Comparison of ENCODE assay signal across 8 cellular contexts in the genomic region with DNA sequence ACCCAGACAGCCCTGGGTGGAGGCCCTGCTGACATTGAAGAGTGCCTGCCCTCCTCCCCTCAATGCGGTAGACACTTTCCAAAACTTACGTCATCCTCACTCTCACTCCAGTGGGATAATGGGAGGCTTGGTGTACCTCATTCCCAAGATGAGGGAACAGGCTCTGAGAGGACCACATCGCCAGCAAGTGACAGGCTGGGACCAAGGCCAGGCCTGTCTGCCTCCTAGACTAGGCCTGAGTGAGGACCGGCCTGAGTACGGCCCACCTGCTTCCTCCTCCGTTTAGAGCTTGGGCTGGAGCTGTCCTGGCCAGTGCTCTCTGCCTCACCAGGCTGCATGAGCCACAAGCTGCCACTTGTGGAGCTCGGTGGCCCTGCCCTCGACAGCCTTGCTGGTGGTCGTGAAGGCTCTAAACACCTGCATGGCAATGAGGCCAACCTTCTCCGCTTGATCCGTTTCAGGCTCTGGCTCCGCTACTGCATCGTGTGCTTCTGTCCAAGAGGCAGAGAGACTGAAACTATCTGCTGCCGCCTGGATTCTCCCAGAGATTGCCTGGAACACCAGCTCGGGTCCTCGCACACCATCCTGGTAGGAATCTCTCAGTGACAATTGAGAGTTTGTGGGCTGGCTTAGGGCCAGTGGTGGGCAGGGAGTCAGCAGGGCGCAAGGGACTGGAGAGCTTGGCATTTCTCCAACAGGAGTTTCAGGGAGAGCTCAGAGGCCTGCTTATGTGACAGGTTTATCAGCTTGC. TPM values are rescaled to one million over a fixed set of nuclear protein-coding genes. Genes with fewer than 3 reads are reported as not detected.
DNase-seq lines count a peak whose midpoint lies in the region; ATAC-seq and TF ChIP-seq lines count a peak whose summit lies in the region.

No MANE protein-coding gene starts in this region.

- H3K4me3 ChIP-seq in cardiac muscle cell = no peak overlapping the region
- no peak overlapping the region for H3K4me3 ChIP-seq in spleen

- DNase-seq in RPMI8226 = peak; percentile 76
- peak; percentile 64 to 88 for DNase-seq in cardiac muscle cell (ENCODE audit: low read depth in 1 of 2, low spot score in 1 of 2)
- peak; percentile 64 for DNase-seq in spleen
- no peak for DNase-seq in activated CD4-positive, CD25-positive, alpha-beta regulatory T cell treated with anti-CD3 and anti-CD28 coated beads, Interleukin-2, amount 50 U/mL, for 72 hours
- DNase-seq in activated naive CD4-positive, alpha-beta T cell treated with Interleukin-2 at 50 U/mL for 16 hours = no peak

- no peak for ATAC-seq in HG03469 (IDR thresholded peaks at IDR 0.05; ENCODE audit: unreplicated experiment)
- no peak for ATAC-seq in HG02840 (IDR thresholded peaks at IDR 0.05; ENCODE audit: low FRiP score, unreplicated experiment)

- WGBS in spleen, 5 donors = 77 to 85% (median 78%) methylated on average over 15 to 17 of the region's 17 CpGs

- H3K27me3 ChIP-seq in cardiac muscle cell = no peaks in the 10 kb centered on the region
- no peaks in the 10 kb centered on the region for H3K27me3 ChIP-seq in spleen (replicated peaks in 1 of 7)

- TF ChIP-seq CTCF in cardiac muscle cell (IDR thresholded peaks at IDR 0.05; ENCODE audit: low read depth, low read length) (no peak), spleen (IDR thresholded peaks at IDR 0.05 in 8 of 11, conservative IDR thresholded peaks at IDR 0.05 in 3 of 11) (no peak)

- H3K4me1 ChIP-seq in cardiac muscle cell (ENCODE audit: low read depth) = peaks cover 15% of the 10 kb centered on the region
- H3K4me1 ChIP-seq in spleen = peaks cover 0 to 18% (median 0%) of the 10 kb centered on the region in 6 donors

- H3K36me3 ChIP-seq in cardiac muscle cell (peaks cover 7% of the 10 kb centered on the region), spleen (peaks cover 0 to 39% (median 5%) of the 10 kb centered on the region in 6 donors)

- H3K27ac ChIP-seq in cardiac muscle cell (peak overlapping the region; percentile 89), spleen (peak overlapping the region in 4 of 8 donors; percentile 18 to 41 (median 28))

- intact Hi-C loops in spleen (cut with DNase I; ENCODE audit: low total_unique reads) = no loop called here

- TF ChIP-seq POLR2A in spleen (IDR thresholded peaks at IDR 0.05) = no peak

- H3K9me3 ChIP-seq in cardiac muscle cell (ENCODE audit: low read depth) = no peaks in the 10 kb centered on the region
- H3K9me3 ChIP-seq in spleen = no peaks in the 10 kb centered on the region

- TF ChIP-seq RAD21 in Ishikawa (IDR thresholded peaks at IDR 0.05; ENCODE audit: low read depth) = no peak

- no peak for TF ChIP-seq EP300 in Ishikawa (IDR thresholded peaks at IDR 0.05; ENCODE audit: borderline replicate concordance)

TF ChIP-seq in Ishikawa, 13 proteins besides CTCF, POLR2A, EP300 and RAD21:
- TF ChIP-seq TCF12 (IDR thresholded peaks at IDR 0.05; ENCODE audit: low read depth) (no peak), TAF1 (IDR thresholded peaks at IDR 0.05; ENCODE audit: low read depth) (no peak), NFIC (IDR thresholded peaks at IDR 0.05) (peak; percentile 90), EGR1 (IDR thresholded peaks at IDR 0.05) (no peak)

RNA-seq across cellular contexts. Expression of a gene that starts 9.5 kb away (rescaled TPM):
- total RNA-seq in cardiac muscle cell (33.0 and 42.4 TPM in 2 replicates), spleen (1 to 10 TPM; 2.9 to 6.6 (median 5.3) TPM)
- polyA plus RNA-seq in cardiac muscle cell (48.4 and 58.5 TPM in 2 replicates), spleen (1 to 10 TPM; 3.4 to 6.7 (median 6.4) TPM)

RNA-seq across cellular contexts. Expression of a gene that starts 19.6 kb away (rescaled TPM):
- total RNA-seq in cardiac muscle cell = 12.0 and 20.4 TPM in 2 replicates
- polyA plus RNA-seq in cardiac muscle cell = 17.2 and 24.1 TPM in 2 replicates
- total RNA-seq in spleen = 10 to 100 TPM; 11.3 to 22.9 (median 18.4) TPM
- 10 to 100 TPM; 10.9 to 27.2 (median 15.1) TPM for polyA plus RNA-seq in spleen

RNA-seq across cellular contexts. Expression of a gene that starts 27.6 kb away (rescaled TPM):
- total RNA-seq in cardiac muscle cell (222 and 290 TPM in 2 replicates), spleen (100 to 1,000 TPM in 2 of 7 donors, 10 to 100 TPM in 5; 52.0 to 142 (median 66.3) TPM)
- polyA plus RNA-seq in cardiac muscle cell (119 and 125 TPM in 2 replicates), spleen (100 to 1,000 TPM in 2 of 3 donors, 10 to 100 TPM in 1; 89.8 to 113 (median 113) TPM)

RNA-seq across cellular contexts. Expression of a gene that starts 28.5 kb away (rescaled TPM):
- total RNA-seq in cardiac muscle cell (73.9 and 106 TPM in 2 replicates), spleen (100 to 1,000 TPM in 5 of 7 donors, 10 to 100 TPM in 2; 85.4 to 162 (median 112) TPM)
- polyA plus RNA-seq in cardiac muscle cell (68.8 and 69.8 TPM in 2 replicates), spleen (100 to 1,000 TPM in 2 of 3 donors, 10 to 100 TPM in 1; 82.6 to 108 (median 105) TPM)

Comparison
In these comparisons a context has a peak if more than half of its experiments do, and no peak if none do; other contexts are left out.
1. DNase-seq: peak in RPMI8226 (single experiment), cardiac muscle cell (2 of 2) and spleen (single experiment); none in activated CD4-positive, CD25-positive, alpha-beta regulatory T cell treated with anti-CD3 and anti-CD28 coated beads, Interleukin-2, amount 50 U/mL, for 72 hours (single experiment) and activated naive CD4-positive, alpha-beta T cell treated with Interleukin-2 at 50 U/mL for 16 hours (single experiment).